Comparison of ENCODE assay signal across 8 cellular contexts in genomic region chr1:119711804-119712341, GRCh38. TPM values are rescaled to one million over a fixed set of nuclear protein-coding genes. Genes with fewer than 3 reads are reported as not detected.
DNase-seq lines count a peak whose midpoint lies in the region; ATAC-seq, FAIRE-seq and TF ChIP-seq lines count a peak whose summit lies in the region.

Gene PHGDH, plus strand, starts transcription at chr1:119711934. Its CDS starts 89 bp downstream, at chr1:119712023.

- peaks cover 5% of the 10 kb centered on the region for H3K79me2 ChIP-seq in parathyroid adenoma

- POLR2A ChIA-PET in CD8-positive, alpha-beta T cell (lab: Charles Lee) = no interaction called here

- H3K4me1 Mint-ChIP-seq in CD8-positive, alpha-beta T cell (ENCODE audit: low read depth) = peaks cover 43% of the 10 kb centered on the region
- H3K4me1 Mint-ChIP-seq in IgD-negative memory B cell = peaks cover 7% of the 10 kb centered on the region in 3 donors

- DNase-seq in CD8-positive, alpha-beta T cell = peak in 6 of 7 experiments; percentile 1 to 63 (median 33)
- DNase-seq in activated naive CD8-positive, alpha-beta T cell treated with anti-CD3 and anti-CD28 coated beads, Interleukin-2, amount 50 U/mL, for 16 hours (ENCODE audit: low read depth, low spot score) = peak; percentile 27
- DNase-seq in cardiac muscle cell (ENCODE audit: low read depth in 1 of 2, low spot score in 1 of 2) (peak; percentile 80 to 96), urothelium cell line (ENCODE audit: low spot score) (peak; percentile 95)

- peak; percentile 70 for ATAC-seq in CD8-positive, alpha-beta T cell
- ATAC-seq in GM19452 (IDR thresholded peaks at IDR 0.05; ENCODE audit: unreplicated experiment) = peak; percentile 71

- intact Hi-C loops in CD8-positive, alpha-beta T cell (cut with DNase I, micrococcal nuclease) = no loop called here

- H3K9me3 ChIP-seq in CD8-positive, alpha-beta T cell (ENCODE audit: low read length) = no peaks in the 10 kb centered on the region
- no peaks in the 10 kb centered on the region for H3K9me3 ChIP-seq in cardiac muscle cell (ENCODE audit: low read depth)
- H3K9me3 ChIP-seq in parathyroid adenoma (ENCODE audit: control insufficient read depth, low read length) = no peaks in the 10 kb centered on the region

- H3K27ac ChIP-seq in CD8-positive, alpha-beta T cell (ENCODE audit: low read depth, low read length) = peak within 1 kb of the TSS; percentile 47
- H3K27ac ChIP-seq in cardiac muscle cell (peak within 1 kb of the TSS; percentile 6), parathyroid adenoma (peak within 1 kb of the TSS; percentile 86)

- peak within 1 kb of the TSS; percentile 91 for H3K4me3 Mint-ChIP-seq in CD8-positive, alpha-beta T cell
- H3K4me3 Mint-ChIP-seq in IgD-negative memory B cell = peak within 1 kb of the TSS; percentile 90 to 99 (median 97)

- CTCF ChIA-PET in CD8-positive, alpha-beta T cell (lab: Charles Lee) = interaction anchor here (1.2 kb wide), 1 partner anchor 32 kb away, joined by 6 read pairs; no protein-coding TSS in a partner anchor

- peaks cover 3% of the 10 kb centered on the region for H3K9me3 Mint-ChIP-seq in CD8-positive, alpha-beta T cell
- H3K9me3 Mint-ChIP-seq in IgD-negative memory B cell = peaks cover 0 to 3% (median 0%) of the 10 kb centered on the region in 3 donors

- no peak within 1 kb of the TSS for H3K9ac ChIP-seq in parathyroid adenoma

- peaks cover 10% of the 10 kb centered on the region for H3K36me3 Mint-ChIP-seq in CD8-positive, alpha-beta T cell
- peaks cover 2% of the 10 kb centered on the region for H3K36me3 Mint-ChIP-seq in IgD-negative memory B cell

- no peaks in the 10 kb centered on the region for H3K36me3 ChIP-seq in CD8-positive, alpha-beta T cell (ENCODE audit: insufficient read depth, low read length)
- H3K36me3 ChIP-seq in cardiac muscle cell = no peaks in the 10 kb centered on the region
- H3K36me3 ChIP-seq in parathyroid adenoma (ENCODE audit: control insufficient read depth, insufficient read depth, low read length) = no peaks in the 10 kb centered on the region

- FAIRE-seq in urothelium cell line (lab: Jason Lieb, UNC) = peak; percentile 40

- TF ChIP-seq CTCF in CD8-positive, alpha-beta T cell (IDR thresholded peaks at IDR 0.05) = no peak
- no peak for TF ChIP-seq CTCF in cardiac muscle cell (IDR thresholded peaks at IDR 0.05; ENCODE audit: low read depth, low read length)
- TF ChIP-seq CTCF in parathyroid adenoma (IDR thresholded peaks at IDR 0.05) = no peak

- H3K27me3 Mint-ChIP-seq in CD8-positive, alpha-beta T cell (ENCODE audit: low read depth) = no peaks in the 10 kb centered on the region
- H3K27me3 Mint-ChIP-seq in IgD-negative memory B cell = peaks cover 19% of the 10 kb centered on the region

- peaks cover 8% of the 10 kb centered on the region for H3K4me1 ChIP-seq in CD8-positive, alpha-beta T cell (ENCODE audit: insufficient read depth, low read length)
- peaks cover 14% of the 10 kb centered on the region for H3K4me1 ChIP-seq in cardiac muscle cell (ENCODE audit: low read depth)
- peaks cover 21% of the 10 kb centered on the region for H3K4me1 ChIP-seq in parathyroid adenoma

- H3K4me3 ChIP-seq in CD8-positive, alpha-beta T cell (ENCODE audit: low read depth, low read length) = peak within 1 kb of the TSS; percentile 92
- H3K4me3 ChIP-seq in cardiac muscle cell (peak within 1 kb of the TSS; percentile 38), parathyroid adenoma (ENCODE audit: low read depth, low read length) (peak within 1 kb of the TSS; percentile 82)

- H3K27ac Mint-ChIP-seq in CD8-positive, alpha-beta T cell = peak within 1 kb of the TSS; percentile 71
- H3K27ac Mint-ChIP-seq in IgD-negative memory B cell = peak within 1 kb of the TSS in 1 of 3 donors; percentile 52

- no peaks in the 10 kb centered on the region for H3K27me3 ChIP-seq in CD8-positive, alpha-beta T cell (ENCODE audit: insufficient read depth, low read length)
- H3K27me3 ChIP-seq in cardiac muscle cell (no peaks in the 10 kb centered on the region), parathyroid adenoma (ENCODE audit: control insufficient read depth, insufficient read depth, low read length) (no peaks in the 10 kb centered on the region)

- peak within 1 kb of the TSS; percentile 84 for H3K4me2 ChIP-seq in parathyroid adenoma (ENCODE audit: low read length)

- H2AFZ ChIP-seq in parathyroid adenoma = peak within 1 kb of the TSS; percentile 72

TF ChIP-seq in PFSK-1, 5 proteins besides CTCF, POLR2A, EP300 and RAD21:
- TF ChIP-seq REST (IDR thresholded peaks at IDR 0.05; ENCODE audit: insufficient read depth in 1 of 2, low read depth in 2 of 2, low read length in 2 of 2) (peak; percentile 44 to 52; a peak in 1 of 4 replicates), POLR2AphosphoS5 (IDR thresholded peaks at IDR 0.05; ENCODE audit: low read depth, low read length) (peak; percentile 99), SIN3A (IDR thresholded peaks at IDR 0.05; ENCODE audit: borderline replicate concordance, insufficient read depth, low read length) (no peak), FOXP2 (optimal IDR thresholded peaks at IDR 0.05; ENCODE audit: borderline replicate concordance, extremely low read depth, extremely low read length, insufficient read depth) (no peak), TAF1 (IDR thresholded peaks at IDR 0.05; ENCODE audit: borderline replicate concordance, insufficient read depth, low read length) (peak; percentile 98)
TF ChIP-seq in PFSK-1: peak in this region for 3.

RNA-seq across cellular contexts. Expression of gene PHGDH, which starts in this region (rescaled TPM):
- 10 to 100 TPM; 18.5 to 21.9 TPM for total RNA-seq in CD8-positive, alpha-beta T cell
- 14.6 TPM for polyA plus RNA-seq in IgD-negative memory B cell
- polyA plus RNA-seq in PFSK-1 (2012; ENCODE audit: insufficient read length, low read depth) = 846 TPM
- total RNA-seq in cardiac muscle cell = 71.5 and 86.9 TPM in 2 replicates
- 89.8 and 124 TPM in 2 replicates for polyA plus RNA-seq in cardiac muscle cell

Comparison
In these comparisons a context has a peak if more than half of its experiments do, and no peak if none do; other contexts are left out.
1. Peak in every context shown above with its lines: DNase-seq, ATAC-seq, H3K4me3 ChIP-seq and H3K27ac ChIP-seq.
2. DNase-seq: peak in every context shown above with its lines; median percentile 95 in urothelium cell line; 88 in cardiac muscle cell; 33 in CD8-positive, alpha-beta T cell; 27 in activated naive CD8-positive, alpha-beta T cell treated with anti-CD3 and anti-CD28 coated beads, Interleukin-2, amount 50 U/mL, for 16 hours.
3. H3K27ac ChIP-seq: peak in every context shown above with its lines; median percentile 86 in parathyroid adenoma; 47 in CD8-positive, alpha-beta T cell; 6 in cardiac muscle cell.
4. H3K4me3 ChIP-seq: peak in every context shown above with its lines; median percentile 92 in CD8-positive, alpha-beta T cell; 82 in parathyroid adenoma; 38 in cardiac muscle cell.